Comparison of ENCODE assay signal across 10 cellular contexts in the genomic region with DNA sequence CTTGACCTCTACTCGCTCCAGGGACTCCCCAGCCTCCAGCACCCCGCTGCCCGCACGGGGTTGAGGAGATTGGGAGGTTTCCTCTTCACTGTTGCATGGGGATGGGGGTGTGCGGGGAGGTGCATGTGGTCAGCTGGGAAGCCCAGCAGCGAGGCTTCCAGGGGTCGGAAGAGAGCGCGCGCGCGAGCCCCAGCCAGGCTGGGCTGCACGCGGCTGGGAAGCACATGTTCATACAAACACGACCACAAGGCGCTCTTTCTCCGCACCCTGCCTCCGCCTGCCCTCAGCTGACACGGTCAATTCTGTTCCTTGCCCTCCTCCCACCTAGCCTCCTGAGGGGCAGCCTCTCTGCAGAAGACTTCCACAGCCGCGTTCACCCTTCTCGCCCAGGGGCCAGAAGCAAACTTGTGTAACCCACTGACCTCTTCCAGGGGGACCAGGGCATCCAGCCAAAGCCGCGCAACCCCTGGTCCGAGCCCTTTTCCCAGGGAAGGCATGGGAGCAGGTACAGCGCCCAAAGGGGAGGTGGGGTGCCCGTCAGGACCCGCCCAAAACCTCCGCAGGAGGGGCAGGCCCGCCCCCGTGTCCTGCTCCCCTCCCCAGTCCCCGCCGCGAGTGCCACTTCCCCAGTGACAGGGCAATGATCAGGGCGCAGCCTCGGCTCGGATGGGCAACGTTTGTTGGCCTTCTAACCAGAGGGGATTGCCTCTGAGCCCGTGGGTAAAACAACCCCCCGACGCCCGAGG. TPM values are rescaled to one million over a fixed set of nuclear protein-coding genes. Genes with fewer than 3 reads are reported as not detected.
DNase-seq lines count a peak whose midpoint lies in the region; ATAC-seq, FAIRE-seq and TF ChIP-seq lines count a peak whose summit lies in the region.
"Had no signal": no experiment of that assay in that cellular context is flagged by ENCODE, and none has a peak within 500 bp of the region (broad histone marks: within the 10 kb centered on the region; RNA-seq: fewer than 3 reads in every experiment).

No MANE protein-coding gene starts in this region.

- intact Hi-C loops in ovary (cut with DNase I): no loop called here

- peak overlapping the region in 4 of 10 experiments; percentile 54 to 64 (median 58); a peak in 4 of 20 replicates for H3K4me3 ChIP-seq in BLaER1 treated with 17β-estradiol and CSF1 and Interleukin-3, amounts not matched to agents 10 nM and 100 nM
- H3K4me3 ChIP-seq in SJCRH30 (peak overlapping the region; percentile 66), cardiac muscle cell (peak overlapping the region; percentile 28), ovary (peak overlapping the region; percentile 33)

- no peak for TF ChIP-seq POLR2A in ovary (IDR thresholded peaks at IDR 0.05)
- no peak for TF ChIP-seq POLR2A in H54 (IDR thresholded peaks at IDR 0.05; ENCODE audit: low read depth, low read length)

- 6 to 10% (median 8%) methylated on average over 38 to 42 of the region's 42 CpGs for WGBS in ovary, 3 donors

- peaks cover 8 to 18% (median 14%) of the 10 kb centered on the region in 11 experiments; a peak in 19 of 22 replicates for H3K9me3 ChIP-seq in BLaER1 treated with 17β-estradiol and CSF1 and Interleukin-3, amounts not matched to agents 10 nM and 100 nM (replicated peaks in 1 of 11)
- H3K9me3 ChIP-seq in SJCRH30 (replicated peaks): no peaks in the 10 kb centered on the region
- H3K9me3 ChIP-seq in cardiac muscle cell (ENCODE audit: low read depth): no peaks in the 10 kb centered on the region
- no peaks in the 10 kb centered on the region for H3K9me3 ChIP-seq in ovary

- no peak for TF ChIP-seq EP300 in ovary (IDR thresholded peaks at IDR 0.05)

- no peaks in the 10 kb centered on the region for H4K20me1 ChIP-seq in BLaER1 treated with 17β-estradiol and CSF1 and Interleukin-3, amounts not matched to agents 10 nM and 100 nM

- ATAC-seq in HG03520 (IDR thresholded peaks at IDR 0.05; ENCODE audit: unreplicated experiment): no peak

- no peaks in the 10 kb centered on the region for H3K36me3 ChIP-seq in BLaER1 treated with 17β-estradiol and CSF1 and Interleukin-3, amounts not matched to agents 10 nM and 100 nM
- H3K36me3 ChIP-seq in SJCRH30 (no peaks in the 10 kb centered on the region), cardiac muscle cell (no peaks in the 10 kb centered on the region), ovary (no peaks in the 10 kb centered on the region)

- FAIRE-seq in H54 (lab: Jason Lieb, UNC): no peak

- H3K27me3 ChIP-seq in BLaER1 treated with 17β-estradiol and CSF1 and Interleukin-3, amounts not matched to agents 10 nM and 100 nM: peaks cover 35 to 48% (median 38%) of the 10 kb centered on the region in 11 experiments
- no peaks in the 10 kb centered on the region for H3K27me3 ChIP-seq in SJCRH30
- peaks cover 40% of the 10 kb centered on the region for H3K27me3 ChIP-seq in cardiac muscle cell
- no peaks in the 10 kb centered on the region for H3K27me3 ChIP-seq in ovary

- H3K27ac ChIP-seq in BLaER1 treated with 17β-estradiol and CSF1 and Interleukin-3, amounts not matched to agents 10 nM and 100 nM: no peak overlapping the region
- H3K27ac ChIP-seq in SJCRH30: peak overlapping the region; percentile 60; the same call in 1 of the 2 replicates
- H3K27ac ChIP-seq in cardiac muscle cell: no peak overlapping the region
- H3K27ac ChIP-seq in ovary: no peak overlapping the region
- H3K27ac ChIP-seq: epithelial cell of prostate had no signal

- TF ChIP-seq CTCF in cardiac muscle cell (IDR thresholded peaks at IDR 0.05; ENCODE audit: low read depth, low read length) (peak; percentile 7), ovary (IDR thresholded peaks at IDR 0.05) (no peak)

- peaks cover 9 to 20% (median 14%) of the 10 kb centered on the region in 10 experiments; a peak in 19 of 20 replicates for H3K4me1 ChIP-seq in BLaER1 treated with 17β-estradiol and CSF1 and Interleukin-3, amounts not matched to agents 10 nM and 100 nM
- H3K4me1 ChIP-seq in SJCRH30: peaks cover 11% of the 10 kb centered on the region
- H3K4me1 ChIP-seq in cardiac muscle cell (ENCODE audit: low read depth): peaks cover 6% of the 10 kb centered on the region
- peaks cover 7% of the 10 kb centered on the region for H3K4me1 ChIP-seq in ovary (ENCODE audit: insufficient read depth)

- DNase-seq in SJCRH30 (peak in 1 of 2 experiments; percentile 8), cardiac muscle cell (ENCODE audit: low read depth in 1 of 2, low spot score in 1 of 2) (peak; percentile 43 to 63), ovary (peak in 2 of 5 donors; percentile 29), DMS79 (lab: John Stamatoyannopoulos, UW) (no peak), H54 (ENCODE audit: insufficient read length, low spot score) (no peak), NCI-H1417 treated with DMSO at 0.1 percent for 48 hours (lab: John Stamatoyannopoulos, UW) (no peak)

- H3K4me2 ChIP-seq in BLaER1 treated with 17β-estradiol and CSF1 and Interleukin-3, amounts not matched to agents 10 nM and 100 nM: peak overlapping the region in 7 of 11 experiments; percentile 75 to 93 (median 86); a peak in 9 of 22 replicates

- H3K9ac ChIP-seq in BLaER1 treated with 17β-estradiol and CSF1 and Interleukin-3, amounts not matched to agents 10 nM and 100 nM: no peak overlapping the region

RNA-seq across cellular contexts. Expression of a gene that starts 1.3 kb away (rescaled TPM):
- total RNA-seq in SJCRH30 (2014; rRNA removed; shearing (Covaris generic)): 2.2 and 3.2 TPM in 2 replicates
- 0.35 and 0.54 TPM in 2 replicates for total RNA-seq in cardiac muscle cell
- 0.32 and 0.99 TPM in 2 replicates for polyA plus RNA-seq in cardiac muscle cell
- total RNA-seq in ovary: 1 to 10 TPM in 3 of 7 donors, under 1 TPM in 4; 0.34 to 5.8 (median 0.74) TPM
- 1 to 10 TPM in 1 of 2 donors, under 1 TPM in 1; 0.31 to 1.3 TPM for polyA plus RNA-seq in ovary
- total RNA-seq: HT1080 had no signal

Comparison
In these comparisons a context has a peak if more than half of its experiments do, and no peak if none do; other contexts are left out.
1. DNase-seq: peak in cardiac muscle cell (2 of 2); none in DMS79 (single experiment), H54 (single experiment) and NCI-H1417 treated with DMSO at 0.1 percent for 48 hours (single experiment).